In the genomic region with DNA sequence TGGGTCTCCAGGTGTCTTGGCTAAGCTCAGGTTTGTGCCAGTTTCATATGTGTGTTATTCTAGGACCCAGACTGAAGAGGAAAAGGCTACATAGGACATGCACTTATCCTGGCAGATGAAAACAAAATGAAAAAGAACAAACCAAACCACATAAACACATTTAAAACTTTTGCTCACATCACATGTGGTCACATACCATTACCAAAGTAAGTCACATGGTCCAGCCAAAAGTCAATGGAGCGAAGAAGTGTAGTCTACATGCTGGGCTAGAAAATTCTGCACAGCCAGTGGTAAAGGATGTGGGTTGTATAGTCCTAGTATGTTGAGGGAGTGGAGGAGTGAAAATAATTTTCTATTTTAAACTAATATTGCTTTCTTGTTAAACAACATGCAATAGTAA, we compare ENCODE assay signal across 22 cellular contexts.
A peak's percentile ranks its signal among the peaks of the same experiment; 100 is the strongest.
DNase-seq lines count a peak whose midpoint lies in the region; ATAC-seq, FAIRE-seq and TF ChIP-seq lines count a peak whose summit lies in the region.
"Had no signal": no experiment of that assay in that cellular context is flagged by ENCODE, and none has a peak within 500 bp of the region (broad histone marks: within the 10 kb centered on the region; RNA-seq: fewer than 3 reads in every experiment).

No MANE protein-coding gene starts in this region.

- no peaks in the 10 kb centered on the region for H3K4me1 ChIP-seq in HepG2 (ENCODE audit: insufficient read depth, low read length)
- peaks cover 0 to 4% (median 0%) of the 10 kb centered on the region in 4 donors for H3K4me1 ChIP-seq in right lobe of liver
- peaks cover 0 to 20% (median 13%) of the 10 kb centered on the region in 10 experiments; a peak in 13 of 20 replicates for H3K4me1 ChIP-seq in BLaER1 treated with 17β-estradiol and CSF1 and Interleukin-3, amounts not matched to agents 10 nM and 100 nM
- no peaks in the 10 kb centered on the region for H3K4me1 ChIP-seq in osteoblast (ENCODE audit: insufficient read depth, low read length)
- H3K4me1 ChIP-seq in CD8-positive, alpha-beta memory T cell (ENCODE audit: insufficient read depth, low read length) = no peaks in the 10 kb centered on the region
- H3K4me1 ChIP-seq: BE2C, Caco-2 had no signal

- H3K9me3 ChIP-seq in HepG2 (ENCODE audit: low read length) (peaks cover 35% of the 10 kb centered on the region), right lobe of liver (no peaks in the 10 kb centered on the region), osteoblast (ENCODE audit: low read depth, low read length) (no peaks in the 10 kb centered on the region)
- peaks cover 0 to 16% (median 9%) of the 10 kb centered on the region in 11 experiments; a peak in 8 of 22 replicates for H3K9me3 ChIP-seq in BLaER1 treated with 17β-estradiol and CSF1 and Interleukin-3, amounts not matched to agents 10 nM and 100 nM (replicated peaks in 1 of 11)
- no peaks in the 10 kb centered on the region for H3K9me3 ChIP-seq in CD8-positive, alpha-beta memory T cell (ENCODE audit: low read length)
- H3K9me3 ChIP-seq: Caco-2 had no signal

- H4K20me1 ChIP-seq in HepG2 (ENCODE audit: insufficient read depth, low read length) (no peaks in the 10 kb centered on the region), osteoblast (ENCODE audit: insufficient read depth, low read length) (no peaks in the 10 kb centered on the region)
- no peaks in the 10 kb centered on the region for H4K20me1 ChIP-seq in BLaER1 treated with 17β-estradiol and CSF1 and Interleukin-3, amounts not matched to agents 10 nM and 100 nM

- no peaks in the 10 kb centered on the region for H3K36me3 Mint-ChIP-seq in CD8-positive, alpha-beta memory T cell
- H3K36me3 Mint-ChIP-seq: CD14-positive monocyte; CD4-positive, alpha-beta memory T cell; CD4-positive, CD25-positive, alpha-beta regulatory T cell had no signal

- TF ChIP-seq EP300 in HepG2 (IDR thresholded peaks at IDR 0.05; ENCODE audit: low read depth in 2 of 2, low read length in 2 of 2) (no peak), HepG2 (CRISPR knock-in tag; IDR thresholded peaks at IDR 0.05; ENCODE audit: borderline replicate concordance) (no peak)

- H2AFZ ChIP-seq in HepG2 (ENCODE audit: low read length) = no peak overlapping the region
- no peak overlapping the region for H2AFZ ChIP-seq in osteoblast (ENCODE audit: low read length)

- no peak for TF ChIP-seq CTCF in HepG2 (CRISPR knock-in tag; IDR thresholded peaks at IDR 0.05)
- no peak for TF ChIP-seq CTCF in right lobe of liver (IDR thresholded peaks at IDR 0.05)
- no peak for TF ChIP-seq CTCF in osteoblast (IDR thresholded peaks at IDR 0.05; ENCODE audit: extremely low read depth, low read depth, low read length)

- in situ Hi-C loops in HepG2 (cut with HindIII; ENCODE audit: extremely low pct_ligation_motif_present, low pct_unique_long_range_greater_than_20kb) = no loop called here

- H3K9me3 Mint-ChIP-seq in CD8-positive, alpha-beta memory T cell = peaks cover 0 to 31% (median 8%) of the 10 kb centered on the region in 5 donors

- no peaks in the 10 kb centered on the region for H3K27me3 Mint-ChIP-seq in CD8-positive, alpha-beta memory T cell
- H3K27me3 Mint-ChIP-seq: CD4-positive, alpha-beta memory T cell; CD4-positive, CD25-positive, alpha-beta regulatory T cell had no signal

- no peak for ATAC-seq in HepG2
- ATAC-seq in right lobe of liver = no peak
- no peak for ATAC-seq in esophagus mucosa

- H3K79me2 ChIP-seq in HepG2 (ENCODE audit: insufficient read depth, low read length) (no peaks in the 10 kb centered on the region), osteoblast (ENCODE audit: insufficient read depth, low read length) (no peaks in the 10 kb centered on the region)

- H3K4me2 ChIP-seq in HepG2 (ENCODE audit: low read depth, low read length) (no peak overlapping the region), osteoblast (ENCODE audit: insufficient read depth, low read length) (no peak overlapping the region)
- peak overlapping the region in 9 of 11 experiments; percentile 15 to 50 (median 40); a peak in 14 of 22 replicates for H3K4me2 ChIP-seq in BLaER1 treated with 17β-estradiol and CSF1 and Interleukin-3, amounts not matched to agents 10 nM and 100 nM

- CTCF ChIA-PET in HepG2 (lab: Yijun Ruan, JAX; ENCODE audit: low intra/inter-chr PET ratio, low total read pairs) = no interaction called here
- CTCF ChIA-PET in CD8-positive, alpha-beta memory T cell (lab: Charles Lee) = no interaction called here

- H3K27ac Mint-ChIP-seq in CD8-positive, alpha-beta memory T cell = no peak overlapping the region
- H3K27ac Mint-ChIP-seq: CD14-positive monocyte; CD4-positive, alpha-beta memory T cell; CD4-positive, CD25-positive, alpha-beta regulatory T cell had no signal

- H3K27me3 ChIP-seq in HepG2 (ENCODE audit: control insufficient read depth in 1 of 2, insufficient read depth in 2 of 2, low read length in 2 of 2) = no peaks in the 10 kb centered on the region
- no peaks in the 10 kb centered on the region for H3K27me3 ChIP-seq in right lobe of liver
- H3K27me3 ChIP-seq in BLaER1 treated with 17β-estradiol and CSF1 and Interleukin-3, amounts not matched to agents 10 nM and 100 nM = no peaks in the 10 kb centered on the region
- H3K27me3 ChIP-seq in osteoblast (ENCODE audit: insufficient read depth, low read length) = no peaks in the 10 kb centered on the region
- no peaks in the 10 kb centered on the region for H3K27me3 ChIP-seq in CD8-positive, alpha-beta memory T cell (ENCODE audit: insufficient read depth, low read length, poor library complexity, severe bottlenecking)
- H3K27me3 ChIP-seq: BE2C had no signal

- intact Hi-C loops in HepG2 (cut with micrococcal nuclease; ENCODE audit: unreplicated experiment) (no loop called here), right lobe of liver (cut with DNase I) (no loop called here)

- WGBS in HepG2 (ENCODE audit: low lambda C conversion rate) = 5% methylated on average over 1 of the region's 1 CpG
- WGBS in right lobe of liver (ENCODE audit: insufficient coverage, low coverage, low lambda C conversion rate, missing lambda C conversion rate) = 67% methylated on average over 1 of the region's 1 CpG

- POLR2A ChIA-PET in HepG2 (lab: Yijun Ruan, JAX) = no interaction called here
- POLR2A ChIA-PET in CD8-positive, alpha-beta memory T cell (lab: Charles Lee) = no interaction called here

- H3K36me3 ChIP-seq in HepG2 (replicated peaks in 1 of 2; ENCODE audit: control insufficient read depth in 1 of 2, insufficient read depth in 2 of 2, low read length in 2 of 2) (no peaks in the 10 kb centered on the region), right lobe of liver (no peaks in the 10 kb centered on the region), osteoblast (ENCODE audit: insufficient read depth, low read length) (no peaks in the 10 kb centered on the region)
- H3K36me3 ChIP-seq in BLaER1 treated with 17β-estradiol and CSF1 and Interleukin-3, amounts not matched to agents 10 nM and 100 nM = no peaks in the 10 kb centered on the region
- no peaks in the 10 kb centered on the region for H3K36me3 ChIP-seq in CD8-positive, alpha-beta memory T cell (ENCODE audit: insufficient read depth, low read length)
- H3K36me3 ChIP-seq: BE2C had no signal

- no TSS peak for BruUV-seq in HepG2 (replicated peaks; lab: Mats Ljungman, UMichigan)

- H3K27ac ChIP-seq in HepG2 (ENCODE audit: extremely low read length, insufficient read depth, low read length) (no peak overlapping the region), right lobe of liver (no peak overlapping the region), osteoblast (ENCODE audit: low read depth, low read length) (no peak overlapping the region)
- no peak overlapping the region for H3K27ac ChIP-seq in BLaER1 treated with 17β-estradiol and CSF1 and Interleukin-3, amounts not matched to agents 10 nM and 100 nM
- no peak overlapping the region for H3K27ac ChIP-seq in CD8-positive, alpha-beta memory T cell (ENCODE audit: low read depth, low read length)
- H3K27ac ChIP-seq: 22Rv1 had no signal

- FAIRE-seq in HepG2 (lab: Jason Lieb, UNC) = no peak
- FAIRE-seq: D721Med, G401.6, GM12891, GM19239 had no signal

- no peak overlapping the region for H3K9ac ChIP-seq in HepG2 (ENCODE audit: insufficient read depth, low read depth, low read length)
- no peak overlapping the region for H3K9ac ChIP-seq in BLaER1 treated with 17β-estradiol and CSF1 and Interleukin-3, amounts not matched to agents 10 nM and 100 nM

- no peak for TF ChIP-seq RAD21 in HepG2 (CRISPR knock-in tag; IDR thresholded peaks at IDR 0.05)

- no peak for DNase-seq in HepG2 (ENCODE audit: low spot score)
- no peak for DNase-seq in right lobe of liver
- peak; percentile 6 for DNase-seq in osteoblast (ENCODE audit: insufficient read length, low spot score, missing footprints)
- no peak for DNase-seq in CD8-positive, alpha-beta memory T cell
- no peak for DNase-seq in stimulated activated CD4-positive, alpha-beta T cell treated with anti-CD3 and anti-CD28 coated beads, Interleukin-1b, Interleukin-23, amount 100 ng/mL, for 48 hours
- DNase-seq: ACHN; BE2C; C1 segment of cervical spinal cord; Caco-2; Calu3; CD4-positive, CD25-positive, alpha-beta regulatory T cell; DMS79 treated with DMSO at 0.1 percent for 48 hours; GF-D8 had no signal

- no peak overlapping the region for H3K4me3 ChIP-seq in HepG2 (replicated peaks in 1 of 3; ENCODE audit: insufficient read depth in 1 of 3, low read depth in 2 of 3, low read length in 3 of 3)
- H3K4me3 ChIP-seq in right lobe of liver = no peak overlapping the region
- no peak overlapping the region for H3K4me3 ChIP-seq in BLaER1 treated with 17β-estradiol and CSF1 and Interleukin-3, amounts not matched to agents 10 nM and 100 nM
- H3K4me3 ChIP-seq in osteoblast (ENCODE audit: insufficient read depth, low read length) = no peak overlapping the region
- H3K4me3 ChIP-seq in CD8-positive, alpha-beta memory T cell (ENCODE audit: low read length) = no peak overlapping the region

- H3K4me3 Mint-ChIP-seq in CD8-positive, alpha-beta memory T cell = no peak overlapping the region
- H3K4me3 Mint-ChIP-seq: CD14-positive monocyte; CD4-positive, alpha-beta memory T cell; CD4-positive, CD25-positive, alpha-beta regulatory T cell had no signal

- TF ChIP-seq POLR2A in HepG2 (IDR thresholded peaks at IDR 0.05; ENCODE audit: insufficient read depth in 1 of 2, low read depth in 2 of 2, low read length in 2 of 2) = no peak
- no peak for TF ChIP-seq POLR2A in right lobe of liver (IDR thresholded peaks at IDR 0.05)

- no peaks in the 10 kb centered on the region for H3K4me1 Mint-ChIP-seq in CD8-positive, alpha-beta memory T cell
- H3K4me1 Mint-ChIP-seq: CD14-positive monocyte; CD4-positive, alpha-beta memory T cell; CD4-positive, CD25-positive, alpha-beta regulatory T cell had no signal

TF ChIP-seq in HepG2, 621 proteins besides CTCF, POLR2A, EP300 and RAD21 (continues in another document):
- TF ChIP-seq ZNF788 (CRISPR knock-in tag; IDR thresholded peaks at IDR 0.05; ENCODE audit: borderline replicate concordance) (no peak), REPIN1 (CRISPR knock-in tag; IDR thresholded peaks at IDR 0.05; ENCODE audit: borderline replicate concordance, low read depth) (no peak), BATF2 (CRISPR knock-in tag; IDR thresholded peaks at IDR 0.05) (no peak), CCAR2 (optimal IDR thresholded peaks at IDR 0.05; ENCODE audit: low read depth, low read length) (no peak)

Comparison
In these comparisons a context has a peak if more than half of its experiments do, and no peak if none do; other contexts are left out.
1. H3K4me2 ChIP-seq: peak in BLaER1 treated with 17β-estradiol and CSF1 and Interleukin-3, amounts not matched to agents 10 nM and 100 nM (9 of 11); none in HepG2 (single experiment) and osteoblast (single experiment).